16 cellular contexts compared by ENCODE assay signal in the genomic region with DNA sequence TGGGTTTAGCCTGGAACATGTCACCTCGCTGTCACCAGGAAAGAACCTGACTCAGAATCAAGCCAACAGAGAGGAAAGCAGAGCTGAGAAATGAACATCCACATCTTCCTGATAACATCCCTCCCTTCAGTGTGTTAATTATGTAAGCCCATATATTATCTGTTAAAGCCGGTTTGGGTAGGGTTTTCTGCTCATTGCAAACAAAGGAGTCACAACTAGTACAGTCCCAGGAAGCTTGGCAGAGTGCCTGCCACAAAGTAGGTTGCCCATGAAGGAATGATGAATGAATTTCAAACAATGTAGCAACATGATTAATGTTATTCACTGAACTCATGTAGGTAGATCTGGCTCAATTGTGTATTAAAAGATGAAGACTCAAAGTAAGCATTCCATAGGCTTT. TPM values are rescaled to one million over a fixed set of nuclear protein-coding genes. Genes with fewer than 3 reads are reported as not detected.
DNase-seq lines count a peak whose midpoint lies in the region; TF ChIP-seq lines count a peak whose summit lies in the region.
"Had no signal": no experiment of that assay in that cellular context is flagged by ENCODE, and none has a peak within 500 bp of the region (broad histone marks: within the 10 kb centered on the region; RNA-seq: fewer than 3 reads in every experiment).

No MANE protein-coding gene starts in this region.

- H3K36me3 ChIP-seq in stomach, result no peaks in the 10 kb centered on the region
- H3K36me3 ChIP-seq: gastroesophageal sphincter, right lobe of liver, upper lobe of left lung had no signal

- H3K4me1 ChIP-seq in stomach, result peaks cover 0 to 15% (median 3%) of the 10 kb centered on the region in 4 donors
- H3K4me1 ChIP-seq: gastroesophageal sphincter, upper lobe of left lung had no signal

- H3K4me3 ChIP-seq in epithelial cell of esophagus (ENCODE audit: low read length) (no peak overlapping the region), stomach (no peak overlapping the region)
- H3K4me3 ChIP-seq: gastroesophageal sphincter, right lobe of liver, upper lobe of left lung had no signal

- H3K27me3 ChIP-seq in stomach, result no peaks in the 10 kb centered on the region
- H3K27me3 ChIP-seq: gastroesophageal sphincter, right lobe of liver, upper lobe of left lung had no signal

- peak; percentile 17 for DNase-seq in NCI-H2196 (lab: John Stamatoyannopoulos, UW; ENCODE audit: unreplicated experiment)
- no peak for DNase-seq in NCI-H2196 treated with DMSO at 0.1 percent for 48 hours (lab: John Stamatoyannopoulos, UW; ENCODE audit: unreplicated experiment)
- DNase-seq in NCI-H69 (lab: John Stamatoyannopoulos, UW), result peak; percentile 89
- DNase-seq in epithelial cell of esophagus (ENCODE audit: low read depth), result peak; percentile 97
- peak; percentile 81 for DNase-seq in stomach
- DNase-seq in GM10266 (ENCODE audit: extremely low spot score), result no peak
- DNase-seq in activated CD4-positive, CD25-positive, alpha-beta regulatory T cell (lab: John Stamatoyannopoulos, UW), result no peak
- DNase-seq in GM19240 (ENCODE audit: insufficient read length, low spot score), result no peak
- DNase-seq: activated CD4-positive, alpha-beta T cell treated with anti-CD3 and anti-CD28 coated beads for 48 hours; activated T-cell treated with anti-CD3 and anti-CD28 coated beads for 4 hours; NCI-H1092 treated with DMSO at 0.1 percent for 48 hours; NCI-H524 treated with DMSO at 0.1 percent for 48 hours; stimulated activated CD4-positive, alpha-beta T cell treated with anti-CD3 and anti-CD28 coated beads, Interleukin-2, amount 100 ng/mL, for 48 hours; upper lobe of left lung had no signal

- intact Hi-C loops in stomach (cut with DNase I; ENCODE audit: low total_unique reads), result no loop called here

- no peak for TF ChIP-seq EP300 in stomach (IDR thresholded peaks at IDR 0.05)

- no peak overlapping the region for H3K27ac ChIP-seq in stomach
- H3K27ac ChIP-seq: gastroesophageal sphincter, right lobe of liver, upper lobe of left lung had no signal

- WGBS in stomach, 5 donors, result 42 to 54% (median 45%) methylated on average over 2 of the region's 2 CpGs

- TF ChIP-seq CTCF in epithelial cell of esophagus (IDR thresholded peaks at IDR 0.05; ENCODE audit: insufficient read depth, low read depth, low read length, missing control alignments), result no peak
- TF ChIP-seq CTCF in stomach (IDR thresholded peaks at IDR 0.05), result no peak
- TF ChIP-seq CTCF in GM10266 (IDR thresholded peaks at IDR 0.05; ENCODE audit: control insufficient read depth, insufficient read depth, low read depth, missing control alignments), result no peak

- no peak for TF ChIP-seq POLR2A in stomach (IDR thresholded peaks at IDR 0.05)

- H3K9me3 ChIP-seq in stomach, result no peaks in the 10 kb centered on the region
- H3K9me3 ChIP-seq: gastroesophageal sphincter, right lobe of liver, upper lobe of left lung had no signal

RNA-seq across cellular contexts. Expression of a gene that starts 10.4 kb away (rescaled TPM):
- total RNA-seq in stomach, result 10 to 100 TPM in 3 of 5 donors, 1 to 10 TPM in 2; 4.1 to 59.7 (median 17.1) TPM
- 1 to 10 TPM; 1.2 to 2.4 (median 1.7) TPM for polyA plus RNA-seq in stomach

Comparison
In these comparisons a context has a peak if more than half of its experiments do, and no peak if none do; other contexts are left out.
1. DNase-seq: peak in NCI-H2196 (single experiment), NCI-H69 (single experiment), epithelial cell of esophagus (single experiment) and stomach (single experiment); none in NCI-H2196 treated with DMSO at 0.1 percent for 48 hours (single experiment), GM10266 (single experiment), activated CD4-positive, CD25-positive, alpha-beta regulatory T cell (0 of 4) and GM19240 (single experiment).